Comparison of ENCODE assay signal across 8 cellular contexts in the genomic region with DNA sequence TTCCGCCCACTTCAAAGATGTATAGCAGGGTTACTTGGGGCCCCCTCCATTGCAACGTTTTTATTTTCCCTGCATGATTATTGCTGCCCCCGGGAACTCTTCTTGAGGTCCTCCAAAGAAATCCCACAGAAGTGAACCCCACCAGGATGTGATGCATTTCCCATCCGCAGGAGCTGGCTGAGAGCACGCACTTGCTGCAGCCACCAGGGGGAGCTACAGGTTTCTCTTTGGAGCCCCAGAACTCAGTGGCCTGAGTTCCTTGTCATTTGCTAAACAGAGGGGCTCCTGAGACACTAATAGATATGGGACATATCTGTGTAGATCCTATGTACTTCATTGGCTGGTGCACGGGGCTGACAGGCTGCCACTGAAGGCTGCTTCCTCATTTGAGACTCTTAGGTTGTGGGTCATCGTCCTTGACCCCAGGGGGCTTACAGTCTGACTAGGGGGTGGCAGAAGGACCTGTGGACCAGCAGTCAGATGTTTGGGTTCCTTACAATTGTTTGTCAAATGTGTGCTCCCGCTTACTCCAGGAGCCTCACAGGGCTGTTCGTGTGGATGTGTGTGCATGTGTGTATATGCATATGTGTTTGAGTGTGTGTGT. TPM values are rescaled to one million over a fixed set of nuclear protein-coding genes. Genes with fewer than 3 reads are reported as not detected.
DNase-seq lines count a peak whose midpoint lies in the region; ATAC-seq and TF ChIP-seq lines count a peak whose summit lies in the region.

No MANE protein-coding gene starts in this region.

- no peaks in the 10 kb centered on the region for H3K36me3 Mint-ChIP-seq in osteocyte (ENCODE audit: unreplicated experiment)

- no peaks in the 10 kb centered on the region for H3K36me3 ChIP-seq in tibial nerve

- 28 to 32% methylated on average over 8 to 9 of the region's 9 CpGs for WGBS in tibial nerve, 2 donors

- no peak overlapping the region for H3K27ac ChIP-seq in tibial nerve

- TF ChIP-seq POLR2A in tibial nerve (IDR thresholded peaks at IDR 0.05), result no peak

- TF ChIP-seq EP300 in tibial nerve (IDR thresholded peaks at IDR 0.05), result no peak

- TF ChIP-seq CTCF in fibroblast of villous mesenchyme (IDR thresholded peaks at IDR 0.05; ENCODE audit: insufficient read depth, low read depth, low read length), result peak; percentile 98
- TF ChIP-seq CTCF in osteocyte (IDR thresholded peaks at IDR 0.05), result peak; percentile 97
- TF ChIP-seq CTCF in tibial nerve (IDR thresholded peaks at IDR 0.05), result peak; percentile 83 to 91 (median 85)

- H3K4me1 ChIP-seq in tibial nerve, result no peaks in the 10 kb centered on the region

- H3K27me3 ChIP-seq in tibial nerve, result peaks cover 0 to 5% of the 10 kb centered on the region in 2 donors

- no peak overlapping the region for H3K27ac Mint-ChIP-seq in osteocyte (ENCODE audit: unreplicated experiment)

- no peaks in the 10 kb centered on the region for H3K4me1 Mint-ChIP-seq in osteocyte (ENCODE audit: unreplicated experiment)

- no peaks in the 10 kb centered on the region for H3K9me3 ChIP-seq in tibial nerve

- DNase-seq in DMS114 treated with DMSO at 0.1 percent for 48 hours (lab: John Stamatoyannopoulos, UW; ENCODE audit: unreplicated experiment), result peak; percentile 73
- peak; percentile 60 for DNase-seq in Jurkat, Clone E6-1 (ENCODE audit: low read depth, low spot score)
- peak; percentile 62 for DNase-seq in RPMI7951 (ENCODE audit: low read depth)
- DNase-seq in activated T-helper 1 cell treated with Interleukin-2 at 50 U/mL for 16 hours (ENCODE audit: low read depth), result peak; percentile 29
- DNase-seq in fibroblast of villous mesenchyme (ENCODE audit: low read depth), result peak; percentile 69
- DNase-seq in osteocyte (ENCODE audit: extremely low spot score, unreplicated experiment), result peak; percentile 90
- peak; percentile 30 to 70 for DNase-seq in tibial nerve (ENCODE audit: low spot score in 2 of 2)

- H3K9me3 Mint-ChIP-seq in osteocyte (ENCODE audit: unreplicated experiment), result no peaks in the 10 kb centered on the region

- H3K4me3 ChIP-seq in Jurkat, Clone E6-1 (ENCODE audit: low read length), result no peak overlapping the region
- H3K4me3 ChIP-seq in fibroblast of villous mesenchyme (ENCODE audit: low read depth, low read length), result no peak overlapping the region
- H3K4me3 ChIP-seq in tibial nerve, result no peak overlapping the region

- peak; percentile 81 for ATAC-seq in GM21423 (IDR thresholded peaks at IDR 0.05; ENCODE audit: unreplicated experiment)

- H3K27me3 Mint-ChIP-seq in osteocyte (ENCODE audit: unreplicated experiment), result peaks cover 25% of the 10 kb centered on the region

- H3K4me3 Mint-ChIP-seq in osteocyte (ENCODE audit: unreplicated experiment), result no peak overlapping the region

RNA-seq across cellular contexts. Expression of a gene that starts 52.3 kb away (rescaled TPM):
- 2.1 TPM for polyA plus RNA-seq in Jurkat, Clone E6-1 (2012; ENCODE audit: insufficient read depth, insufficient read length)
- not detected in 2 replicates for total RNA-seq in RPMI7951 (2014; rRNA removed; shearing (Covaris generic))
- total RNA-seq in fibroblast of villous mesenchyme (under 0.01 TPM in 1 of 2 replicates, not detected in the other), osteocyte (0.70 and 0.76 TPM in 2 replicates), tibial nerve (1 to 10 TPM in 1 of 4 donors, under 1 TPM in 2, not detected in 1; 0.21 to 1.2 (median 0.39) TPM)

RNA-seq across cellular contexts. Expression of a gene that starts 54.6 kb away (rescaled TPM):
- polyA plus RNA-seq in Jurkat, Clone E6-1 (2012; ENCODE audit: insufficient read depth, insufficient read length), result 2.5 TPM
- 3.0 and 3.1 TPM in 2 replicates for total RNA-seq in RPMI7951 (2014; rRNA removed; shearing (Covaris generic))
- total RNA-seq in fibroblast of villous mesenchyme (22.9 and 35.4 TPM in 2 replicates), osteocyte (3.9 and 4.0 TPM in 2 replicates), tibial nerve (100 to 1,000 TPM; 125 to 187 (median 147) TPM)

Comparison
In these comparisons a context has a peak if more than half of its experiments do, and no peak if none do; other contexts are left out.
1. DNase-seq: peak in every context shown above with its lines; median percentile 90 in osteocyte; 73 in DMS114 treated with DMSO at 0.1 percent for 48 hours; 69 in fibroblast of villous mesenchyme; 62 in RPMI7951; 60 in Jurkat, Clone E6-1; 50 in tibial nerve; 29 in activated T-helper 1 cell treated with Interleukin-2 at 50 U/mL for 16 hours.